In genomic region chr12:48813464-48814312, GRCh38 we compare ENCODE assay signal across 7 cellular contexts. TPM values are rescaled to one million over a fixed set of nuclear protein-coding genes. Genes with fewer than 3 reads are reported as not detected.
A peak's percentile ranks its signal among the peaks of the same experiment; 100 is the strongest.
DNase-seq lines count a peak whose midpoint lies in the region; ATAC-seq and TF ChIP-seq lines count a peak whose summit lies in the region.

No MANE protein-coding gene starts in this region.

- H3K27ac ChIP-seq in HEK293 (ENCODE audit: extremely low read depth, low read depth, low read length) = no peak overlapping the region; the same call in 1 of the 2 replicates
- no peak overlapping the region for H3K27ac ChIP-seq in iPS-20b (ENCODE audit: low read length)
- H3K27ac ChIP-seq in smooth muscle cell (ENCODE audit: low read depth) = no peak overlapping the region

- H3K27ac Mint-ChIP-seq in activated CD8-positive, alpha-beta T cell treated with anti-CD3 and anti-CD28 coated beads, Interleukin-2, amount 10 ng/mL, durations not matched to agents 7 days and 5 days = peak overlapping the region; percentile 77

- peaks cover 60% of the 10 kb centered on the region for H3K27me3 ChIP-seq in iPS-20b (ENCODE audit: insufficient read depth, low read length)
- no peaks in the 10 kb centered on the region for H3K27me3 ChIP-seq in smooth muscle cell (ENCODE audit: low read depth)

- H3K4me3 Mint-ChIP-seq in activated CD8-positive, alpha-beta T cell treated with anti-CD3 and anti-CD28 coated beads, Interleukin-2, amount 10 ng/mL, durations not matched to agents 7 days and 5 days = peak overlapping the region; percentile 87

- DNase-seq in activated CD8-positive, alpha-beta T cell treated with anti-CD3 and anti-CD28 coated beads, Interleukin-2, amount 10 ng/mL, durations not matched to agents 7 days and 5 days = no peak
- DNase-seq in smooth muscle cell (lab: John Stamatoyannopoulos, UW; ENCODE audit: unreplicated experiment) = no peak
- DNase-seq in posterior vena cava (ENCODE audit: low spot score) = no peak
- DNase-seq in T-helper 9 cell = no peak

- no peak for ATAC-seq in activated CD8-positive, alpha-beta T cell treated with anti-CD3 and anti-CD28 coated beads, Interleukin-2, amount 10 ng/mL, durations not matched to agents 7 days and 5 days
- ATAC-seq in GM19467 (IDR thresholded peaks at IDR 0.05; ENCODE audit: unreplicated experiment) = no peak

- peaks cover 10% of the 10 kb centered on the region for H3F3A ChIP-seq in smooth muscle cell (ENCODE audit: low read depth)

- WGBS in smooth muscle cell (ENCODE audit: low lambda C conversion rate) = 9% methylated on average over 17 of the region's 21 CpGs

- H2AFZ ChIP-seq in smooth muscle cell (ENCODE audit: low read depth) = peak overlapping the region; percentile 93

- peaks cover 22% of the 10 kb centered on the region for H3K27me3 Mint-ChIP-seq in activated CD8-positive, alpha-beta T cell treated with anti-CD3 and anti-CD28 coated beads, Interleukin-2, amount 10 ng/mL, durations not matched to agents 7 days and 5 days (ENCODE audit: low read depth)

- H3K79me2 ChIP-seq in smooth muscle cell (ENCODE audit: low read depth) = no peaks in the 10 kb centered on the region

- H4K20me1 ChIP-seq in smooth muscle cell (ENCODE audit: low read depth) = no peaks in the 10 kb centered on the region

- POLR2A ChIA-PET in HEK293 (lab: Yijun Ruan, JAX) = interaction anchor here (1.5 kb wide), 1 partner anchor 60 kb away, joined by 12 read pairs; no protein-coding TSS in a partner anchor
- POLR2A ChIA-PET in activated CD8-positive, alpha-beta T cell treated with anti-CD3 and anti-CD28 coated beads, Interleukin-2, amount 10 ng/mL, durations not matched to agents 7 days and 5 days (lab: Charles Lee) = interaction anchor here (1.0 to 1.5 kb wide), 3 partner anchors 15 to 39 kb away, joined by 3 to 6 read pairs (median 4); partner anchors contain the start of gene DDX23

- peak overlapping the region; percentile 63 for H3K4me3 ChIP-seq in HEK293 (ENCODE audit: low read depth, low read length)
- peak overlapping the region; percentile 94 for H3K4me3 ChIP-seq in iPS-20b (ENCODE audit: low read length)
- peak overlapping the region; percentile 89 for H3K4me3 ChIP-seq in smooth muscle cell

- CTCF ChIA-PET in HEK293 (lab: Yijun Ruan, JAX) = interaction anchor here (0.5 to 7.1 kb wide), 23 partner anchors 9 to 271 kb away, joined by 3 to 53 read pairs (median 4); partner anchors contain the start of genes ADCY6 and DDX23
- CTCF ChIA-PET in activated CD8-positive, alpha-beta T cell treated with anti-CD3 and anti-CD28 coated beads, Interleukin-2, amount 10 ng/mL, durations not matched to agents 7 days and 5 days (lab: Charles Lee) = interaction anchor here (1.3 to 4.7 kb wide), 11 partner anchors 9 to 165 kb away, joined by 4 to 57 read pairs (median 10); partner anchors contain the start of genes DDX23 and WNT1

- no peaks in the 10 kb centered on the region for H3K36me3 Mint-ChIP-seq in activated CD8-positive, alpha-beta T cell treated with anti-CD3 and anti-CD28 coated beads, Interleukin-2, amount 10 ng/mL, durations not matched to agents 7 days and 5 days (ENCODE audit: low read depth)

- H3K4me2 ChIP-seq in smooth muscle cell = peak overlapping the region; percentile 97

- peaks cover 38% of the 10 kb centered on the region for H3K4me1 Mint-ChIP-seq in activated CD8-positive, alpha-beta T cell treated with anti-CD3 and anti-CD28 coated beads, Interleukin-2, amount 10 ng/mL, durations not matched to agents 7 days and 5 days (ENCODE audit: low read depth)

- no peaks in the 10 kb centered on the region for H3K9me3 Mint-ChIP-seq in activated CD8-positive, alpha-beta T cell treated with anti-CD3 and anti-CD28 coated beads, Interleukin-2, amount 10 ng/mL, durations not matched to agents 7 days and 5 days (ENCODE audit: insufficient read depth)

- H3K9ac ChIP-seq in iPS-20b (ENCODE audit: low read depth, low read length) (peak overlapping the region; percentile 28; the same call in 1 of the 2 replicates), smooth muscle cell (ENCODE audit: low read depth) (peak overlapping the region; percentile 67)

- H3K36me3 ChIP-seq in HEK293 (ENCODE audit: control insufficient read depth in 2 of 2, insufficient read depth in 1 of 2, low read length in 2 of 2) (no peaks in the 10 kb centered on the region), iPS-20b (ENCODE audit: insufficient read depth, low read depth, low read length) (no peaks in the 10 kb centered on the region), smooth muscle cell (ENCODE audit: low read depth) (no peaks in the 10 kb centered on the region)

- intact Hi-C loops in posterior vena cava (cut with DNase I) = no loop called here

- H3K4me1 ChIP-seq in HEK293 (ENCODE audit: control insufficient read depth, insufficient read depth, low read length) = peaks cover 3% of the 10 kb centered on the region; the same call in 1 of the 2 replicates
- H3K4me1 ChIP-seq in iPS-20b (ENCODE audit: insufficient read depth, low read length) = peaks cover 2% of the 10 kb centered on the region; the same call in 1 of the 2 replicates
- peaks cover 26% of the 10 kb centered on the region for H3K4me1 ChIP-seq in smooth muscle cell (ENCODE audit: low read depth)

- no peaks in the 10 kb centered on the region for H3K9me3 ChIP-seq in HEK293 (ENCODE audit: control insufficient read depth, insufficient read depth, low read depth, low read length)
- H3K9me3 ChIP-seq in iPS-20b (ENCODE audit: insufficient read depth, low read depth, low read length) = no peaks in the 10 kb centered on the region
- no peaks in the 10 kb centered on the region for H3K9me3 ChIP-seq in smooth muscle cell (replicated peaks; ENCODE audit: low read depth)

- TF ChIP-seq CTCF in HEK293 (tag by site-specific recombination; IDR thresholded peaks at IDR 0.05) = no peak
- no peak for TF ChIP-seq CTCF in smooth muscle cell (IDR thresholded peaks at IDR 0.05; ENCODE audit: borderline replicate concordance, insufficient read depth, poor library complexity, severe bottlenecking)

TF ChIP-seq in HEK293, 187 proteins besides CTCF, POLR2A, EP300 and RAD21:
- TF ChIP-seq ZBTB6 (tag by site-specific recombination; IDR thresholded peaks at IDR 0.05) (no peak), ZFHX2 (tag by site-specific recombination; conservative IDR thresholded peaks at IDR 0.05) (peak; percentile 51), PRDM1 (tag by site-specific recombination; IDR thresholded peaks at IDR 0.05) (0 out of 2 replicates have a peak, but pooled peaks have one; percentile 23), EGR2 (tag by site-specific recombination; IDR thresholded peaks at IDR 0.05; ENCODE audit: low read depth) (peak; percentile 46; the same call in 1 of the 2 replicates), PRDM10 (tag by site-specific recombination; IDR thresholded peaks at IDR 0.05) (peak; percentile 81)

RNA-seq across cellular contexts. Expression of gene CACNB3, which starts 4.6 kb away (rescaled TPM):
- 10 to 100 TPM; 10.5 to 13.1 TPM for total RNA-seq in activated CD8-positive, alpha-beta T cell treated with anti-CD3 and anti-CD28 coated beads, Interleukin-2, amount 10 ng/mL, durations not matched to agents 7 days and 5 days
- total RNA-seq in smooth muscle cell (16.7 and 18.5 TPM in 2 replicates), posterior vena cava (10 to 100 TPM; 11.8 to 23.8 TPM)
- 21.7 and 33.4 TPM in 2 replicates for polyA plus RNA-seq in smooth muscle cell

RNA-seq across cellular contexts. Expression of gene ADCY6, which starts 24.8 kb away (rescaled TPM):
- under 1 TPM; 0.18 to 0.37 TPM for total RNA-seq in activated CD8-positive, alpha-beta T cell treated with anti-CD3 and anti-CD28 coated beads, Interleukin-2, amount 10 ng/mL, durations not matched to agents 7 days and 5 days
- total RNA-seq in smooth muscle cell (23.4 and 31.0 TPM in 2 replicates), posterior vena cava (10 to 100 TPM; 31.6 to 39.2 TPM)
- polyA plus RNA-seq in smooth muscle cell = 18.8 and 21.5 TPM in 2 replicates

RNA-seq across cellular contexts. Expression of gene DDX23, which starts 38.3 kb away (rescaled TPM):
- total RNA-seq in activated CD8-positive, alpha-beta T cell treated with anti-CD3 and anti-CD28 coated beads, Interleukin-2, amount 10 ng/mL, durations not matched to agents 7 days and 5 days = 100 to 1,000 TPM; 127 to 154 TPM
- 51.7 and 68.9 TPM in 2 replicates for total RNA-seq in smooth muscle cell
- 41.6 and 44.9 TPM in 2 replicates for polyA plus RNA-seq in smooth muscle cell
- total RNA-seq in posterior vena cava = 10 to 100 TPM; 40.7 to 48.6 TPM

RNA-seq across cellular contexts. Expression of gene RND1, which starts 52.0 kb away (rescaled TPM):
- 1 to 10 TPM; 1.4 to 2.5 TPM for total RNA-seq in activated CD8-positive, alpha-beta T cell treated with anti-CD3 and anti-CD28 coated beads, Interleukin-2, amount 10 ng/mL, durations not matched to agents 7 days and 5 days
- total RNA-seq in smooth muscle cell = 0.13 TPM in 1 of 2 replicates, not detected in the other
- polyA plus RNA-seq in smooth muscle cell = 0.50 and 1.6 TPM in 2 replicates
- total RNA-seq in posterior vena cava = under 1 TPM; 0.29 to 0.32 TPM

Comparison
In these comparisons a context has a peak if more than half of its experiments do, and no peak if none do; other contexts are left out.
1. RNA of gene ADCY6, which starts 24.8 kb away (total RNA-seq): 31.6 to 39.2 TPM in posterior vena cava and 23.4 to 31.0 TPM in smooth muscle cell; 0.18 to 0.37 TPM in activated CD8-positive, alpha-beta T cell treated with anti-CD3 and anti-CD28 coated beads, Interleukin-2, amount 10 ng/mL, durations not matched to agents 7 days and 5 days; every median in the first group is over 10 times any median in the second.
2. Peak in every context shown above with its lines, with median percentiles within 50 percentile points of each other: H3K4me3 ChIP-seq.